ENCODE assay signal across 10 cellular contexts in genomic region chr14:23123419-23123818, GRCh38. TPM values are rescaled to one million over a fixed set of nuclear protein-coding genes. Genes with fewer than 3 reads are reported as not detected.
DNase-seq lines count a peak whose midpoint lies in the region; ATAC-seq and TF ChIP-seq lines count a peak whose summit lies in the region.
"Had no signal": no experiment of that assay in that cellular context is flagged by ENCODE, and none has a peak within 500 bp of the region (broad histone marks: within the 10 kb centered on the region; RNA-seq: fewer than 3 reads in every experiment).

No MANE protein-coding gene starts in this region.

- peaks cover 12 to 15% of the 10 kb centered on the region in 2 donors for H3K4me1 Mint-ChIP-seq in natural killer cell treated with Interleukin-12 subunit alpha and Interleukin-12 subunit beta and Interleukin-15 and Interleukin-18, amount 100 ng/mL, for 72 hours (ENCODE audit: low read depth in 2 of 2)
- peaks cover 10 to 11% of the 10 kb centered on the region in 2 donors for H3K4me1 Mint-ChIP-seq in natural killer cell

- H3K27ac ChIP-seq in smooth muscle cell (ENCODE audit: low read depth) = no peak overlapping the region

- H3K27me3 ChIP-seq in smooth muscle cell (ENCODE audit: low read depth) = no peaks in the 10 kb centered on the region

- no peak for ATAC-seq in natural killer cell treated with Interleukin-12 subunit alpha and Interleukin-12 subunit beta and Interleukin-15 and Interleukin-18, amount 100 ng/mL, for 72 hours
- no peak for ATAC-seq in natural killer cell
- ATAC-seq in stimulated activated naive CD8-positive, alpha-beta T cell treated with anti-CD3 and anti-CD28 coated beads, Interleukin-15, Interleukin-2, amounts not matched to agents 100 U/mL and 50 U/mL, for 24 hours = no peak

- H2AFZ ChIP-seq in smooth muscle cell (ENCODE audit: low read depth) = no peak overlapping the region

- no peak overlapping the region for H3K9ac ChIP-seq in smooth muscle cell (ENCODE audit: low read depth)

- no peak overlapping the region for H3K27ac Mint-ChIP-seq in natural killer cell treated with Interleukin-12 subunit alpha and Interleukin-12 subunit beta and Interleukin-15 and Interleukin-18, amount 100 ng/mL, for 72 hours
- no peak overlapping the region for H3K27ac Mint-ChIP-seq in natural killer cell

- H3K4me3 Mint-ChIP-seq in natural killer cell treated with Interleukin-12 subunit alpha and Interleukin-12 subunit beta and Interleukin-15 and Interleukin-18, amount 100 ng/mL, for 72 hours = no peak overlapping the region
- no peak overlapping the region for H3K4me3 Mint-ChIP-seq in natural killer cell

- TF ChIP-seq CTCF in natural killer cell (IDR thresholded peaks at IDR 0.05) (no peak), smooth muscle cell (IDR thresholded peaks at IDR 0.05; ENCODE audit: borderline replicate concordance, insufficient read depth, poor library complexity, severe bottlenecking) (no peak)

- peaks cover 8% of the 10 kb centered on the region for H3F3A ChIP-seq in smooth muscle cell (ENCODE audit: low read depth)

- peaks cover 10% of the 10 kb centered on the region for H3K4me1 ChIP-seq in smooth muscle cell (ENCODE audit: low read depth)

- no peaks in the 10 kb centered on the region for H3K36me3 ChIP-seq in smooth muscle cell (ENCODE audit: low read depth)

- peaks cover 0 to 3% of the 10 kb centered on the region in 2 donors for H3K27me3 Mint-ChIP-seq in natural killer cell treated with Interleukin-12 subunit alpha and Interleukin-12 subunit beta and Interleukin-15 and Interleukin-18, amount 100 ng/mL, for 72 hours
- peaks cover 0 to 8% of the 10 kb centered on the region in 2 donors for H3K27me3 Mint-ChIP-seq in natural killer cell (ENCODE audit: low read depth in 2 of 2)

- H3K4me3 ChIP-seq in smooth muscle cell = no peak overlapping the region
- H3K4me3 ChIP-seq: SK-N-MC had no signal

- H3K36me3 Mint-ChIP-seq in natural killer cell treated with Interleukin-12 subunit alpha and Interleukin-12 subunit beta and Interleukin-15 and Interleukin-18, amount 100 ng/mL, for 72 hours = no peaks in the 10 kb centered on the region
- no peaks in the 10 kb centered on the region for H3K36me3 Mint-ChIP-seq in natural killer cell

- H3K9me3 Mint-ChIP-seq in natural killer cell treated with Interleukin-12 subunit alpha and Interleukin-12 subunit beta and Interleukin-15 and Interleukin-18, amount 100 ng/mL, for 72 hours = no peaks in the 10 kb centered on the region
- H3K9me3 Mint-ChIP-seq in natural killer cell = no peaks in the 10 kb centered on the region

- H3K4me2 ChIP-seq in smooth muscle cell = no peak overlapping the region

- DNase-seq in natural killer cell treated with Interleukin-12 subunit alpha and Interleukin-12 subunit beta and Interleukin-15 and Interleukin-18, amount 100 ng/mL, for 72 hours (ENCODE audit: low spot score) = peak; percentile 35
- DNase-seq in natural killer cell = no peak
- peak; percentile 11 for DNase-seq in SW480 (ENCODE audit: low spot score)
- DNase-seq in kidney tubule cell (ENCODE audit: low spot score) = peak; percentile 31
- no peak for DNase-seq in smooth muscle cell (lab: John Stamatoyannopoulos, UW; ENCODE audit: unreplicated experiment)
- DNase-seq in effector CD8-positive, alpha-beta T cell (lab: John Stamatoyannopoulos, UW) = no peak
- no peak for DNase-seq in NCI-H1092 treated with DMSO at 0.1 percent for 48 hours (lab: John Stamatoyannopoulos, UW)
- DNase-seq in stimulated activated naive CD8-positive, alpha-beta T cell treated with anti-CD3 and anti-CD28 coated beads, Interleukin-15, Interleukin-2, amounts not matched to agents 100 U/mL and 50 U/mL, for 24 hours = no peak

- 88% methylated on average over 4 of the region's 8 CpGs for WGBS in smooth muscle cell (ENCODE audit: low lambda C conversion rate)

- intact Hi-C loops in natural killer cell (cut with micrococcal nuclease) = no loop called here

- H4K20me1 ChIP-seq in smooth muscle cell (ENCODE audit: low read depth) = no peaks in the 10 kb centered on the region

- no peaks in the 10 kb centered on the region for H3K79me2 ChIP-seq in smooth muscle cell (ENCODE audit: low read depth)

- H3K9me3 ChIP-seq in smooth muscle cell (replicated peaks; ENCODE audit: low read depth) = no peaks in the 10 kb centered on the region

RNA-seq across cellular contexts. Expression of gene CEBPE, which starts 4.4 kb away (rescaled TPM):
- total RNA-seq in natural killer cell treated with Interleukin-12 subunit alpha and Interleukin-12 subunit beta and Interleukin-15 and Interleukin-18, amount 100 ng/mL, for 72 hours = not detected
- total RNA-seq in natural killer cell (not detected), smooth muscle cell (not detected in 2 replicates)
- polyA plus RNA-seq in smooth muscle cell = not detected in 2 replicates
- total RNA-seq: M059J had no signal

RNA-seq across cellular contexts. Expression of gene CIROP, which starts 18.6 kb away (rescaled TPM):
- not detected for total RNA-seq in natural killer cell treated with Interleukin-12 subunit alpha and Interleukin-12 subunit beta and Interleukin-15 and Interleukin-18, amount 100 ng/mL, for 72 hours
- not detected for total RNA-seq in natural killer cell
- not detected in 2 replicates for total RNA-seq in smooth muscle cell
- not detected in 2 replicates for polyA plus RNA-seq in smooth muscle cell
- total RNA-seq: M059J had no signal

RNA-seq across cellular contexts. Expression of gene C14orf119, which starts 28.1 kb away (rescaled TPM):
- 10 to 100 TPM; 41.2 to 55.2 TPM for total RNA-seq in natural killer cell treated with Interleukin-12 subunit alpha and Interleukin-12 subunit beta and Interleukin-15 and Interleukin-18, amount 100 ng/mL, for 72 hours
- total RNA-seq in natural killer cell (10 to 100 TPM; 10.6 to 19.0 (median 14.7) TPM), smooth muscle cell (54.1 and 57.2 TPM in 2 replicates)
- 119 and 130 TPM in 2 replicates for polyA plus RNA-seq in smooth muscle cell

RNA-seq across cellular contexts. Expression of gene ACIN1, which starts 28.5 kb away (rescaled TPM):
- total RNA-seq in natural killer cell treated with Interleukin-12 subunit alpha and Interleukin-12 subunit beta and Interleukin-15 and Interleukin-18, amount 100 ng/mL, for 72 hours = 100 to 1,000 TPM; 186 to 250 TPM
- total RNA-seq in natural killer cell = 100 to 1,000 TPM; 321 to 395 (median 347) TPM
- 64.5 and 69.0 TPM in 2 replicates for total RNA-seq in smooth muscle cell
- 33.7 and 39.3 TPM in 2 replicates for polyA plus RNA-seq in smooth muscle cell

Comparison
In these comparisons a context has a peak if more than half of its experiments do, and no peak if none do; other contexts are left out.
1. DNase-seq: peak in natural killer cell treated with Interleukin-12 subunit alpha and Interleukin-12 subunit beta and Interleukin-15 and Interleukin-18, amount 100 ng/mL, for 72 hours (single experiment), SW480 (single experiment) and kidney tubule cell (single experiment); none in natural killer cell (single experiment), smooth muscle cell (single experiment), effector CD8-positive, alpha-beta T cell (single experiment), NCI-H1092 treated with DMSO at 0.1 percent for 48 hours (single experiment) and stimulated activated naive CD8-positive, alpha-beta T cell treated with anti-CD3 and anti-CD28 coated beads, Interleukin-15, Interleukin-2, amounts not matched to agents 100 U/mL and 50 U/mL, for 24 hours (single experiment).